In genomic region chr17:28335201-28335958, GRCh38 we compare ENCODE assay signal across 8 cellular contexts. TPM values are rescaled to one million over a fixed set of nuclear protein-coding genes. Genes with fewer than 3 reads are reported as not detected.
DNase-seq lines count a peak whose midpoint lies in the region; ATAC-seq and TF ChIP-seq lines count a peak whose summit lies in the region.

Gene IFT20 (minus strand): TSS chr17:28335472. CDS start chr17:28331985, 3,487 bp downstream.
Gene TNFAIP1 (plus strand): TSS chr17:28335761. CDS start chr17:28339522, 3,761 bp downstream.

- H3K27ac Mint-ChIP-seq in CD8-positive, alpha-beta memory T cell = peak within 1 kb of the TSS; percentile 92 to 99 (median 96)

- no peaks in the 10 kb centered on the region for H3K27me3 ChIP-seq in CD8-positive, alpha-beta memory T cell (ENCODE audit: insufficient read depth, low read length, poor library complexity, severe bottlenecking)
- H3K27me3 ChIP-seq in lower lobe of right lung (ENCODE audit: low read depth) = no peaks in the 10 kb centered on the region

- POLR2A ChIA-PET in CD8-positive, alpha-beta memory T cell (lab: Charles Lee) = interaction anchor here (0.6 to 2.5 kb wide), 13 partner anchors 15 to 617 kb away, joined by 3 to 62 read pairs (median 5); partner anchors contain the start of genes BLTP2, PHF12, POLDIP2 and RPL23A

- H3K9me3 Mint-ChIP-seq in CD8-positive, alpha-beta memory T cell = no peaks in the 10 kb centered on the region

- peak; percentile 95 to 99 (median 97) for DNase-seq in CD8-positive, alpha-beta memory T cell
- DNase-seq in HS-5 (ENCODE audit: low read depth) (peak; percentile 96), lower lobe of right lung (peak; percentile 99)
- peak; percentile 99 for DNase-seq in NK-92 treated with Interleukin-12 subunit alpha and Interleukin-12 subunit beta, amount 100 ng/mL, for 24 hours (lab: John Stamatoyannopoulos, UW)
- DNase-seq in activated CD8-positive, alpha-beta memory T cell treated with anti-CD3 and anti-CD28 coated beads for 24 hours = peak; percentile 95
- DNase-seq in effector CD4-positive, alpha-beta T cell = peak; percentile 98
- peak; percentile 93 to 98 (median 96) for DNase-seq in stimulated activated CD4-positive, alpha-beta T cell treated with anti-CD3 and anti-CD28 coated beads, TNF-alpha, amount 100 ng/mL, for 24 hours (ENCODE audit: low read depth in 3 of 3)

- no peak for TF ChIP-seq CTCF in lower lobe of right lung (IDR thresholded peaks at IDR 0.05)

- H3K4me3 Mint-ChIP-seq in CD8-positive, alpha-beta memory T cell = peak within 1 kb of the TSS; percentile 90 to 99 (median 96)

- H3K36me3 ChIP-seq in CD8-positive, alpha-beta memory T cell (ENCODE audit: insufficient read depth, low read length) = no peaks in the 10 kb centered on the region
- peaks cover 31% of the 10 kb centered on the region for H3K36me3 ChIP-seq in lower lobe of right lung

- peaks cover 31% of the 10 kb centered on the region for H3K4me1 ChIP-seq in CD8-positive, alpha-beta memory T cell (ENCODE audit: insufficient read depth, low read length)
- H3K4me1 ChIP-seq in lower lobe of right lung = peaks cover 56% of the 10 kb centered on the region

- peaks cover 39 to 56% (median 50%) of the 10 kb centered on the region in 3 donors for H3K4me1 Mint-ChIP-seq in CD8-positive, alpha-beta memory T cell

- ATAC-seq in GM19468 (IDR thresholded peaks at IDR 0.05; ENCODE audit: extremely low read depth, unreplicated experiment) = peak; percentile 95
- ATAC-seq in lower lobe of right lung = peak; percentile 96 to 98

- CTCF ChIA-PET in CD8-positive, alpha-beta memory T cell (lab: Charles Lee) = interaction anchor here (0.7 to 3.7 kb wide), 12 partner anchors 10 to 618 kb away, joined by 3 to 30 read pairs (median 3); partner anchors contain the start of gene POLDIP2

- peaks cover 0 to 45% (median 4%) of the 10 kb centered on the region in 3 donors for H3K36me3 Mint-ChIP-seq in CD8-positive, alpha-beta memory T cell

- intact Hi-C loops in lower lobe of right lung (cut with DNase I) = no loop called here

- H3K27me3 Mint-ChIP-seq in CD8-positive, alpha-beta memory T cell = no peaks in the 10 kb centered on the region

- no peaks in the 10 kb centered on the region for H3K9me3 ChIP-seq in CD8-positive, alpha-beta memory T cell (ENCODE audit: low read length)
- no peaks in the 10 kb centered on the region for H3K9me3 ChIP-seq in lower lobe of right lung

- peak within 1 kb of the TSS; percentile 98 for H3K27ac ChIP-seq in CD8-positive, alpha-beta memory T cell (ENCODE audit: low read depth, low read length)
- peak within 1 kb of the TSS; percentile 99 for H3K27ac ChIP-seq in lower lobe of right lung

- H3K4me3 ChIP-seq in CD8-positive, alpha-beta memory T cell (ENCODE audit: low read length) = peak within 1 kb of the TSS; percentile 86
- H3K4me3 ChIP-seq in lower lobe of right lung = peak within 1 kb of the TSS; percentile 97

RNA-seq across cellular contexts. Expression of gene IFT20, which starts in this region (rescaled TPM):
- total RNA-seq in CD8-positive, alpha-beta memory T cell = 10 to 100 TPM; 26.0 to 29.4 TPM
- polyA plus RNA-seq in CD8-positive, alpha-beta memory T cell = 44.5 TPM
- 33.2 TPM for total RNA-seq in lower lobe of right lung

RNA-seq across cellular contexts. Expression of gene TNFAIP1, which starts in this region (rescaled TPM):
- 10 to 100 TPM; 29.0 to 30.6 TPM for total RNA-seq in CD8-positive, alpha-beta memory T cell
- polyA plus RNA-seq in CD8-positive, alpha-beta memory T cell = 10.6 TPM
- 56.1 TPM for total RNA-seq in lower lobe of right lung

Comparison
In these comparisons a context has a peak if more than half of its experiments do, and no peak if none do; other contexts are left out.
1. Peak in every context shown above with its lines: DNase-seq, ATAC-seq, H3K4me3 ChIP-seq and H3K27ac ChIP-seq.